ENCODE assay signal across 14 cellular contexts in genomic region chr6:31216208-31216898, GRCh38. TPM values are rescaled to one million over a fixed set of nuclear protein-coding genes. Genes with fewer than 3 reads are reported as not detected.
A peak's percentile ranks its signal among the peaks of the same experiment; 100 is the strongest.
DNase-seq lines count a peak whose midpoint lies in the region; ATAC-seq and TF ChIP-seq lines count a peak whose summit lies in the region.
"Had no signal": no experiment of that assay in that cellular context is flagged by ENCODE, and none has a peak within 500 bp of the region (broad histone marks: within the 10 kb centered on the region; RNA-seq: fewer than 3 reads in every experiment).

No MANE protein-coding gene starts in this region.

- H3K4me1 ChIP-seq in OCI-LY3 (ENCODE audit: low read length) (peaks cover 7% of the 10 kb centered on the region), foreskin keratinocyte (no peaks in the 10 kb centered on the region)

- no peaks in the 10 kb centered on the region for H3K79me2 ChIP-seq in OCI-LY3 (ENCODE audit: low read length)

- H3K27me3 ChIP-seq in OCI-LY3 (ENCODE audit: low read depth, low read length) = no peaks in the 10 kb centered on the region
- no peaks in the 10 kb centered on the region for H3K27me3 ChIP-seq in foreskin keratinocyte

- DNase-seq in NCI-H748 (lab: John Stamatoyannopoulos, UW; ENCODE audit: unreplicated experiment) (peak; percentile 18), NCI-H748 treated with DMSO at 0.1 percent for 48 hours (lab: John Stamatoyannopoulos, UW) (no peak), foreskin keratinocyte (peak; percentile 63 to 68), sciatic nerve (ENCODE audit: low spot score) (no peak), chondrocyte (ENCODE audit: low spot score) (no peak), NCI-H1105 (lab: John Stamatoyannopoulos, UW) (no peak), NCI-H1436 (lab: John Stamatoyannopoulos, UW) (no peak)
- DNase-seq: activated CD8-positive, alpha-beta memory T cell treated with anti-CD3 and anti-CD28 coated beads for 24 hours; NCI-H524 treated with DMSO at 0.1 percent for 48 hours had no signal

- H2AFZ ChIP-seq in OCI-LY3 (ENCODE audit: low read depth, low read length) = peak overlapping the region; percentile 70; the same call in 1 of the 2 replicates

- H3K36me3 ChIP-seq in OCI-LY3 (replicated peaks; ENCODE audit: low read depth, low read length) = no peaks in the 10 kb centered on the region

- H3K4me1 Mint-ChIP-seq in chondrocyte (ENCODE audit: low read depth) = no peaks in the 10 kb centered on the region

- H3K36me3 Mint-ChIP-seq in chondrocyte (ENCODE audit: low read depth) = no peaks in the 10 kb centered on the region
- H3K36me3 Mint-ChIP-seq: activated naive CD8-positive, alpha-beta T cell had no signal

- intact Hi-C loops in sciatic nerve (cut with DNase I) = no loop called here

- no peaks in the 10 kb centered on the region for H4K20me1 ChIP-seq in OCI-LY3 (ENCODE audit: insufficient read depth, low read length)

- H3K4me2 ChIP-seq in OCI-LY3 (ENCODE audit: low read length) = no peak overlapping the region

- ATAC-seq in foreskin keratinocyte (peak; percentile 59), sciatic nerve (peak; percentile 44)

- peaks cover 6% of the 10 kb centered on the region for H3K9me3 Mint-ChIP-seq in chondrocyte (ENCODE audit: low read depth)

- H3K27ac Mint-ChIP-seq in chondrocyte (ENCODE audit: unreplicated experiment) = no peak overlapping the region
- H3K27ac Mint-ChIP-seq: activated naive CD8-positive, alpha-beta T cell had no signal

- TF ChIP-seq CTCF in OCI-LY3 (IDR thresholded peaks at IDR 0.05; ENCODE audit: low read depth, low read length) (no peak), foreskin keratinocyte (conservative IDR thresholded peaks at IDR 0.05) (no peak), chondrocyte (IDR thresholded peaks at IDR 0.05) (no peak)

- H3K9ac ChIP-seq in OCI-LY3 (ENCODE audit: low read length) = no peak overlapping the region

- H3K9me3 ChIP-seq in OCI-LY3 (ENCODE audit: insufficient read depth, low read length) = 0 out of 2 replicates have a peak, but pooled peaks cover 2% of the 10 kb centered on the region

- no peak overlapping the region for H3K4me3 Mint-ChIP-seq in chondrocyte (ENCODE audit: unreplicated experiment)
- H3K4me3 Mint-ChIP-seq: activated naive CD8-positive, alpha-beta T cell had no signal

- no peak overlapping the region for H3K4me3 ChIP-seq in OCI-LY3 (ENCODE audit: low read length)
- H3K4me3 ChIP-seq: coronary artery had no signal

- H3K27ac ChIP-seq in OCI-LY3 (ENCODE audit: low read length) = no peak overlapping the region
- no peak overlapping the region for H3K27ac ChIP-seq in foreskin keratinocyte

- H3K27me3 Mint-ChIP-seq in chondrocyte (ENCODE audit: low read depth) = peaks cover 27% of the 10 kb centered on the region
- H3K27me3 Mint-ChIP-seq: activated naive CD8-positive, alpha-beta T cell had no signal

RNA-seq across cellular contexts. Expression of gene POU5F1, which starts 45.9 kb away (rescaled TPM):
- total RNA-seq in foreskin keratinocyte (0.61 and 0.71 TPM in 2 replicates), sciatic nerve (0.76 TPM), chondrocyte (1.2 to 1.6 TPM in 2 of 3 replicates, not detected in the other)
- polyA plus RNA-seq in foreskin keratinocyte = 0.90 and 1.1 TPM in 2 replicates
- total RNA-seq: frontal cortex, posterior vena cava had no signal

RNA-seq across cellular contexts. Expression of gene HLA-C, which starts 55.5 kb away (rescaled TPM):
- total RNA-seq in foreskin keratinocyte (104 and 141 TPM in 2 replicates), sciatic nerve (363 TPM), chondrocyte (176 to 187 TPM (median 182 TPM) in 3 replicates)
- polyA plus RNA-seq in foreskin keratinocyte = 153 and 234 TPM in 2 replicates

RNA-seq across cellular contexts. Expression of gene TCF19, which starts 58.0 kb away (rescaled TPM):
- 43.9 and 51.7 TPM in 2 replicates for total RNA-seq in foreskin keratinocyte
- polyA plus RNA-seq in foreskin keratinocyte = 29.8 and 38.4 TPM in 2 replicates
- 5.9 TPM for total RNA-seq in sciatic nerve
- total RNA-seq in chondrocyte = 7.4 to 22.4 TPM (median 7.9 TPM) in 3 replicates

RNA-seq across cellular contexts. Expression of gene CCHCR1, which starts 58.8 kb away (rescaled TPM):
- 18.4 and 21.8 TPM in 2 replicates for total RNA-seq in foreskin keratinocyte
- polyA plus RNA-seq in foreskin keratinocyte = 16.7 and 18.5 TPM in 2 replicates
- total RNA-seq in sciatic nerve = 23.8 TPM
- total RNA-seq in chondrocyte = 11.2 to 18.3 TPM (median 13.4 TPM) in 3 replicates

Comparison
In these comparisons a context has a peak if more than half of its experiments do, and no peak if none do; other contexts are left out.
1. DNase-seq: peak in NCI-H748 (single experiment) and foreskin keratinocyte (2 of 2); none in NCI-H748 treated with DMSO at 0.1 percent for 48 hours (single experiment), sciatic nerve (single experiment), chondrocyte (single experiment), NCI-H1105 (single experiment) and NCI-H1436 (single experiment).